ENCODE assay signal across 35 cellular contexts in genomic region chr9:135304886-135305285, GRCh38.
"Had no signal": no experiment of that assay in that cellular context is flagged by ENCODE, and none has a peak within 500 bp of the region (broad histone marks: within the 10 kb centered on the region; RNA-seq: fewer than 3 reads in every experiment).

No MANE protein-coding gene starts in this region.

- ATAC-seq: activated naive CD8-positive, alpha-beta T cell treated with anti-CD3 and anti-CD28 coated beads, Interleukin-2, amount 50 U/mL, for 24 hours; PC-3; Right ventricle myocardium inferior had no signal

- H3K9me3 Mint-ChIP-seq: activated B cell treated with CpG ODN at 0.5 μM for 24 hours; activated CD4-positive, alpha-beta memory T cell treated with anti-CD3 and anti-CD28 coated beads for 36 hours; activated naive CD4-positive, alpha-beta T cell treated with anti-CD3 and anti-CD28 coated beads, Interleukin-2, amount 10 ng/mL, durations not matched to agents 7 days and 5 days; activated T-helper 2 cell treated with anti-CD3 and anti-CD28 coated beads, Interferon-gamma antibody, Interleukin-2, Interleukin-4, amounts not matched to agents 10 μg/mL and 5 μg/mL and 100 μg/mL, durations not matched to agents 14 hours and 24 hours and 36 hours had no signal

- H3K4me1 ChIP-seq: Peyer's patch had no signal

- H3K27ac Mint-ChIP-seq: activated B cell treated with CpG ODN at 0.5 μM for 24 hours; activated CD4-positive, alpha-beta memory T cell treated with anti-CD3 and anti-CD28 coated beads for 36 hours; activated naive CD4-positive, alpha-beta T cell treated with anti-CD3 and anti-CD28 coated beads, Interleukin-2, amount 10 ng/mL, durations not matched to agents 7 days and 5 days; activated naive CD8-positive, alpha-beta T cell; activated T-cell treated with anti-CD3 and anti-CD28 coated beads, Interleukin-2, amount 50 U/mL, for 24 hours; activated T-helper 2 cell treated with anti-CD3 and anti-CD28 coated beads, Interferon-gamma antibody, Interleukin-2, Interleukin-4, amounts not matched to agents 10 μg/mL and 5 μg/mL and 100 μg/mL, durations not matched to agents 14 hours and 24 hours and 36 hours had no signal

- H3K9me3 ChIP-seq: Peyer's patch had no signal

- H3K4me1 Mint-ChIP-seq: activated B cell treated with CpG ODN at 0.5 μM for 24 hours; activated naive CD4-positive, alpha-beta T cell treated with anti-CD3 and anti-CD28 coated beads, Interleukin-2, amount 10 ng/mL, durations not matched to agents 7 days and 5 days; activated naive CD8-positive, alpha-beta T cell treated with anti-CD3 and anti-CD28 coated beads, Interleukin-2, amount 50 U/mL, for 24 hours had no signal

- H3K36me3 Mint-ChIP-seq: activated CD4-positive, alpha-beta memory T cell treated with anti-CD3 and anti-CD28 coated beads for 36 hours; activated naive CD4-positive, alpha-beta T cell treated with anti-CD3 and anti-CD28 coated beads, Interleukin-2, amount 10 ng/mL, durations not matched to agents 7 days and 5 days; activated naive CD8-positive, alpha-beta T cell; brain had no signal

- H3K4me3 ChIP-seq: Peyer's patch had no signal

- H3K27ac ChIP-seq: Peyer's patch, RWPE1, VCaP had no signal

- H3K27me3 ChIP-seq: Peyer's patch had no signal

- H3K27me3 Mint-ChIP-seq: activated naive CD4-positive, alpha-beta T cell treated with anti-CD3 and anti-CD28 coated beads, Interleukin-2, amount 10 ng/mL, durations not matched to agents 7 days and 5 days had no signal

- H3K4me3 Mint-ChIP-seq: activated B cell treated with CpG ODN at 0.5 μM for 24 hours; activated CD4-positive, alpha-beta memory T cell treated with anti-CD3 and anti-CD28 coated beads for 36 hours; activated naive CD4-positive, alpha-beta T cell treated with anti-CD3 and anti-CD28 coated beads, Interleukin-2, amount 10 ng/mL, durations not matched to agents 7 days and 5 days; activated naive CD8-positive, alpha-beta T cell; activated naive CD8-positive, alpha-beta T cell treated with anti-CD3 and anti-CD28 coated beads, Interleukin-2, amount 50 U/mL, for 24 hours; activated T-cell treated with anti-CD3 and anti-CD28 coated beads, Interleukin-2, amount 50 U/mL, for 24 hours; brain had no signal

- DNase-seq: activated B cell treated with CpG ODN at 0.5 μM for 24 hours; activated CD4-positive, alpha-beta memory T cell treated with anti-CD3 and anti-CD28 coated beads for 36 hours; activated CD4-positive, alpha-beta T cell treated with anti-CD3 and anti-CD28 coated beads for 4 hours; activated CD4-positive, alpha-beta T cell treated with anti-CD3 and anti-CD28 coated beads, Interleukin-2, amount 50 U/mL, for 1 hour; activated CD4-positive, CD25-positive, alpha-beta regulatory T cell treated with anti-CD3 and anti-CD28 coated beads, Interleukin-2, amount 50 U/mL, for 72 hours; activated naive CD4-positive, alpha-beta T cell treated with anti-CD3 and anti-CD28 coated beads, Interleukin-2, amount 10 ng/mL, durations not matched to agents 7 days and 5 days; activated naive CD8-positive, alpha-beta T cell treated with anti-CD3 and anti-CD28 coated beads, Interleukin-2, amount 50 U/mL, for 24 hours; activated T-cell treated with anti-CD3 and anti-CD28 coated beads, Interleukin-2, amount 50 U/mL, for 24 hours; anterior cingulate cortex; caudate nucleus; cerebellar nuclear complex; Karpas-422; KBM-7; NCI-H1105; NCI-H1436; NCI-H1694 treated with DMSO at 0.1 percent for 48 hours; NCI-H2029; NCI-H345; NCI-H510A; NCI-H526; NCI-H748 treated with DMSO at 0.1 percent for 48 hours; NK-92 treated with Interleukin-12 subunit alpha and Interleukin-12 subunit beta, amount 100 ng/mL, for 24 hours; PC-3; Peyer's patch; SIG-M5; SW 1271; T-helper 1 cell; T-helper 2 cell; T-helper 9 cell had no signal

- H3K36me3 ChIP-seq: Peyer's patch had no signal
